ENCODE assay signal across 14 cellular contexts in the genomic region with DNA sequence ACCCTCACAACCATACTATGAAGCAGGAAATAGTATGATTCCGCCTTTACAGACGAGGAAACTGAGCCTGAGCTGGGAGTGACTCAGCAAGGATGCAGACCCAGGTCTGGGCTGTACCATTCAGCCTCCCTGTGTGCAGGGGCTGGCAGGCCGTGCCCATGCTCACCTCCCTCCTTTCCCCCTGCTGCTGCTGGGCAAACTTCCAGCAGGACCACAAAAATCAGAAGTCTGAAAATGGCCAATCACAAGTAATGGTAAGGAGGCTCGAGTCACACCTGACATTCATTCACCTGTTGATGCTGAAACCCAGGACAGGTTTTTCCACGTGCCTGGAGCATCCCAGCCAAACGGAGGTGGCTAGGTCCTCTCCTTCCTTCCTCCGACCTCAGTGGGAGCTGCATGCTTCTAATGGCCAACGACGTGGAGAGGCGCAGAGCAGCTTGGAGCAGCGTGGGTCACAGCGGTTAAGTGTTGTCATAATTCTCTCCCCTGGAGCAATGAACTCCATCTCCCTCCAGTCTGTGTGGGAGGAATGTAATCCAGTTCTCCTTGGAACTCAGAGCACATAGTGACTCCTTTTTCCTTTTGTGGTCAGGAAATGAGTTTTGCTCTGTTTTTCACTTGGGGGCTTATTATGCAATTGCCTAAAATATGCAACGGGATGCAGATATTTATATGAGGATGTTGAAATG.
DNase-seq lines count a peak whose midpoint lies in the region; ATAC-seq and TF ChIP-seq lines count a peak whose summit lies in the region.
"Had no signal": no experiment of that assay in that cellular context is flagged by ENCODE, and none has a peak within 500 bp of the region (broad histone marks: within the 10 kb centered on the region; RNA-seq: fewer than 3 reads in every experiment).

No MANE protein-coding gene starts in this region.

- CTCF ChIA-PET in AG04450 (lab: Charles Lee) (no interaction called here), IMR-90 (lab: Yijun Ruan, JAX) (no interaction called here)

- no peak overlapping the region for H3K27ac ChIP-seq in AG04450 (ENCODE audit: low read depth, low read length)
- H3K27ac ChIP-seq in IMR-90 (ENCODE audit: insufficient read depth, low read length), result no peak overlapping the region
- H3K27ac ChIP-seq in right cardiac atrium (ENCODE audit: low read length), result no peak overlapping the region
- no peak overlapping the region for H3K27ac ChIP-seq in colonic mucosa
- H3K27ac ChIP-seq: testis had no signal

- no peak overlapping the region for H4K5ac ChIP-seq in IMR-90 (ENCODE audit: low read depth, low read length)

- H3K4me1 Mint-ChIP-seq in brain, result peaks cover 44% of the 10 kb centered on the region
- peaks cover 27% of the 10 kb centered on the region for H3K4me1 Mint-ChIP-seq in CD14-positive monocyte

- POLR2A ChIA-PET in AG04450 (lab: Yijun Ruan, JAX), result interaction anchor here (0.5 kb wide), 1 partner anchor 370 kb away, joined by 8 read pairs; no protein-coding TSS in a partner anchor
- POLR2A ChIA-PET in IMR-90 (lab: Charles Lee; ENCODE audit: unreplicated experiment), result no interaction called here

- no peak overlapping the region for H3K4me3 Mint-ChIP-seq in brain
- H3K4me3 Mint-ChIP-seq in CD14-positive monocyte, result no peak overlapping the region
- H3K4me3 Mint-ChIP-seq: endodermal cell had no signal

- H3K14ac ChIP-seq in IMR-90 (replicated peaks; ENCODE audit: low read depth, low read length), result no peak overlapping the region

- no peak overlapping the region for H2AFZ ChIP-seq in IMR-90 (replicated peaks; ENCODE audit: low read length, poor library complexity)

- H3K9me3 Mint-ChIP-seq in brain (peaks cover 0 to 9% (median 1%) of the 10 kb centered on the region in 5 experiments), CD14-positive monocyte (peaks cover 0 to 23% (median 5%) of the 10 kb centered on the region in 7 donors)

- no peak overlapping the region for H3K56ac ChIP-seq in IMR-90 (ENCODE audit: extremely low read depth, insufficient read depth, low read length)

- H3K36me3 ChIP-seq in IMR-90 (ENCODE audit: control insufficient read depth, insufficient read depth, low read length) (no peaks in the 10 kb centered on the region), colonic mucosa (no peaks in the 10 kb centered on the region)
- H3K36me3 ChIP-seq: BE2C had no signal

- no peak overlapping the region for H2BK20ac ChIP-seq in IMR-90 (ENCODE audit: low read depth, low read length)

- WGBS in IMR-90 (ENCODE audit: extremely low coverage in 2 of 2, insufficient read length in 1 of 2), 2 experiments, result 22% methylated on average over 3 of the region's 13 CpGs; no CpG with 5 or more reads in 1 of the 2 experiments
- WGBS in right cardiac atrium, result 49% methylated on average over 13 of the region's 13 CpGs

- H2AK9ac ChIP-seq in IMR-90 (replicated peaks; ENCODE audit: low read depth, low read length, poor library complexity), result no peak overlapping the region

- H4K91ac ChIP-seq in IMR-90 (ENCODE audit: insufficient read depth, low read depth, low read length), result no peak overlapping the region

- ATAC-seq in IMR-90 (ENCODE audit: low read depth), result peak; percentile 79
- peak; percentile 58 to 73 for ATAC-seq in right cardiac atrium
- ATAC-seq in GM19035 (IDR thresholded peaks at IDR 0.05; ENCODE audit: unreplicated experiment), result no peak
- ATAC-seq in HG03196 (IDR thresholded peaks at IDR 0.05; ENCODE audit: unreplicated experiment), result no peak

- no peak for TF ChIP-seq RAD21 in IMR-90 (IDR thresholded peaks at IDR 0.05; ENCODE audit: low read length)

- H3K79me1 ChIP-seq in IMR-90 (ENCODE audit: low read depth in 1 of 2, low read length in 2 of 2), result no peaks in the 10 kb centered on the region

- no peak overlapping the region for H2BK120ac ChIP-seq in IMR-90 (ENCODE audit: low read depth, low read length)

- in situ Hi-C loops in IMR-90 (cut with MboI; ENCODE audit: low sequenced_read_pairs), result no loop called here

- DNase-seq in AG04450 (ENCODE audit: low read depth, low spot score), result peak; percentile 34
- peak; percentile 80 for DNase-seq in IMR-90
- peak; percentile 19 to 64 (median 50) for DNase-seq in right cardiac atrium
- no peak for DNase-seq in colonic mucosa
- no peak for DNase-seq in CD14-positive monocyte (ENCODE audit: low spot score)
- DNase-seq: activated naive CD4-positive, alpha-beta T cell treated with Interleukin-2 at 50 U/mL for 16 hours; endodermal cell; kidney; NCI-H2107; testis had no signal

- no peak overlapping the region for H3K4me2 ChIP-seq in IMR-90 (ENCODE audit: low read depth, low read length)

- no TSS peak for BruUV-seq in IMR-90 (replicated peaks; lab: Mats Ljungman, UMichigan)

- H3K27me3 Mint-ChIP-seq in brain (peaks cover 23% of the 10 kb centered on the region), CD14-positive monocyte (ENCODE audit: low read depth in 3 of 3) (peaks cover 0 to 12% (median 9%) of the 10 kb centered on the region in 3 donors)

- no peak overlapping the region for H2BK5ac ChIP-seq in IMR-90 (ENCODE audit: low read depth, low read length, poor library complexity, severe bottlenecking)

- H3K23ac ChIP-seq in IMR-90 (ENCODE audit: low read depth, low read length), result no peak overlapping the region

- no peaks in the 10 kb centered on the region for H3K9me3 ChIP-seq in AG04450 (ENCODE audit: control insufficient read depth, insufficient read depth, low read length)
- peaks cover 2% of the 10 kb centered on the region; the same call in 1 of the 2 replicates for H3K9me3 ChIP-seq in IMR-90 (ENCODE audit: control insufficient read depth, insufficient read depth, low read length)
- no peaks in the 10 kb centered on the region for H3K9me3 ChIP-seq in right cardiac atrium (ENCODE audit: control insufficient read depth, low read length)
- H3K9me3 ChIP-seq in colonic mucosa, result no peaks in the 10 kb centered on the region
- H3K9me3 ChIP-seq: BE2C, testis had no signal

- peaks cover 7% of the 10 kb centered on the region for H3K4me1 ChIP-seq in IMR-90 (ENCODE audit: control insufficient read depth, insufficient read depth, low read length)
- H3K4me1 ChIP-seq in right cardiac atrium (ENCODE audit: control insufficient read depth, insufficient read depth, low read length), result peaks cover 2% of the 10 kb centered on the region
- H3K4me1 ChIP-seq in colonic mucosa, result no peaks in the 10 kb centered on the region
- H3K4me1 ChIP-seq: testis had no signal

- no peak overlapping the region for H2BK15ac ChIP-seq in IMR-90 (ENCODE audit: low read depth, low read length)

- no peaks in the 10 kb centered on the region for H4K20me1 ChIP-seq in IMR-90 (ENCODE audit: insufficient read depth, low read length)

- H4K8ac ChIP-seq in IMR-90 (ENCODE audit: low read depth in 2 of 2, low read length in 2 of 2), result no peak overlapping the region

- TF ChIP-seq POLR2A in IMR-90 (IDR thresholded peaks at IDR 0.05; ENCODE audit: low read depth, low read length), result no peak

- H3K9me1 ChIP-seq in IMR-90 (ENCODE audit: insufficient read depth, low read length), result no peaks in the 10 kb centered on the region

- H3K4me3 ChIP-seq in AG04450 (ENCODE audit: low read depth, low read length) (no peak overlapping the region), IMR-90 (ENCODE audit: insufficient read depth, low read depth, low read length) (no peak overlapping the region), right cardiac atrium (ENCODE audit: low read length) (no peak overlapping the region), colonic mucosa (no peak overlapping the region)
- H3K4me3 ChIP-seq: testis had no signal

- H3K18ac ChIP-seq in IMR-90 (ENCODE audit: low read depth, low read length), result no peak overlapping the region

- dilution Hi-C loops in IMR-90 (cut with HindIII; ENCODE audit: low sequenced_read_pairs, unreplicated experiment), result no loop called here

- H3K9ac ChIP-seq in IMR-90 (ENCODE audit: low read depth, low read length) (no peak overlapping the region), colonic mucosa (ENCODE audit: low read depth in 2 of 2, low read length in 2 of 2) (no peak overlapping the region)

- H3K4ac ChIP-seq in IMR-90 (ENCODE audit: low read depth, low read length), result no peak overlapping the region

- peak overlapping the region in 3 of 5 experiments; percentile 58 to 74 (median 61) for H3K27ac Mint-ChIP-seq in brain
- H3K27ac Mint-ChIP-seq in CD14-positive monocyte, result no peak overlapping the region
- H3K27ac Mint-ChIP-seq: endodermal cell had no signal

- intact Hi-C loops in IMR-90 (cut with micrococcal nuclease), result no loop called here
- intact Hi-C loops in right cardiac atrium (cut with DNase I), result loop anchor here in 1 of 4 donors (10.0 kb wide), 1 partner anchor 89 kb away; no protein-coding TSS in a partner anchor
- intact Hi-C loops in colonic mucosa (cut with DNase I), result no loop called here
- intact Hi-C loops in CD14-positive monocyte (cut with micrococcal nuclease), result no loop called here

- H2AK5ac ChIP-seq in IMR-90 (ENCODE audit: low read depth, low read length), result no peak overlapping the region

- H3K27me3 ChIP-seq in AG04450 (ENCODE audit: control insufficient read depth, insufficient read depth, low read length), result peaks cover 4% of the 10 kb centered on the region
- peaks cover 25% of the 10 kb centered on the region for H3K27me3 ChIP-seq in IMR-90 (ENCODE audit: control insufficient read depth, insufficient read depth, low read length)
- H3K27me3 ChIP-seq in right cardiac atrium (ENCODE audit: control insufficient read depth, insufficient read depth), result no peaks in the 10 kb centered on the region
- H3K27me3 ChIP-seq in colonic mucosa, result no peaks in the 10 kb centered on the region
- H3K27me3 ChIP-seq: BE2C, testis had no signal

- H3K36me3 Mint-ChIP-seq in brain, result no peaks in the 10 kb centered on the region
- no peaks in the 10 kb centered on the region for H3K36me3 Mint-ChIP-seq in CD14-positive monocyte

- TF ChIP-seq CTCF in AG04450 (IDR thresholded peaks at IDR 0.05; ENCODE audit: low read depth, low read length) (no peak), IMR-90 (conservative IDR thresholded peaks at IDR 0.05; ENCODE audit: low read depth, low read length) (no peak), brain (conservative IDR thresholded peaks at IDR 0.05) (no peak), colonic mucosa (IDR thresholded peaks at IDR 0.05) (no peak), CD14-positive monocyte (IDR thresholded peaks at IDR 0.05) (no peak)

TF ChIP-seq in IMR-90, 13 proteins besides CTCF, POLR2A, EP300 and RAD21:
- TF ChIP-seq CEBPB (IDR thresholded peaks at IDR 0.05; ENCODE audit: low read depth, low read length) (peak; percentile 87), MAFK (IDR thresholded peaks at IDR 0.05; ENCODE audit: low read depth, low read length) (peak; percentile 15; the same call in 1 of the 2 replicates), FOS (IDR thresholded peaks at IDR 0.05; ENCODE audit: low read depth, low read length) (no peak)
TF ChIP-seq in IMR-90: peak in this region for 2.

Comparison
In these comparisons a context has a peak if more than half of its experiments do, and no peak if none do; other contexts are left out.
1. DNase-seq: peak in AG04450 (single experiment), IMR-90 (single experiment) and right cardiac atrium (3 of 3); none in colonic mucosa (single experiment) and CD14-positive monocyte (single experiment).
2. ATAC-seq: peak in IMR-90 (single experiment) and right cardiac atrium (2 of 2); none in GM19035 (single experiment) and HG03196 (single experiment).
3. H3K27ac Mint-ChIP-seq: peak in brain (3 of 5); none in CD14-positive monocyte (0 of 7).